ENCODE assay signal across 8 cellular contexts in genomic region chr10:89352039-89352597, GRCh38. TPM values are rescaled to one million over a fixed set of nuclear protein-coding genes. Genes with fewer than 3 reads are reported as not detected.
DNase-seq lines count a peak whose midpoint lies in the region; ATAC-seq, FAIRE-seq and TF ChIP-seq lines count a peak whose summit lies in the region.

No MANE protein-coding gene starts in this region.

- H3K79me2 ChIP-seq in MM.1S (ENCODE audit: low read length): no peaks in the 10 kb centered on the region

- peak overlapping the region; percentile 74 for H3K4me2 ChIP-seq in MM.1S (ENCODE audit: low read depth, low read length)

- DNase-seq in MM.1S (peak; percentile 82), esophagus muscularis mucosa (ENCODE audit: extremely low spot score) (no peak), pancreas (peak in 4 of 6 donors; percentile 39 to 74 (median 62)), NOMO-1 treated with dmso at 0.1 percent for 144 hours (lab: John Stamatoyannopoulos, UW; ENCODE audit: unreplicated experiment) (no peak), NCI-H2107 treated with DMSO at 0.1 percent for 48 hours (lab: John Stamatoyannopoulos, UW; ENCODE audit: unreplicated experiment) (no peak)
- DNase-seq in stimulated activated naive CD4-positive, alpha-beta T cell (lab: John Stamatoyannopoulos, UW): no peak
- no peak for DNase-seq in stimulated activated CD4-positive, alpha-beta T cell treated with anti-CD3 and anti-CD28 coated beads, Interleukin-1b, Interleukin-23, amount 100 ng/mL, for 48 hours

- intact Hi-C loops in esophagus muscularis mucosa (cut with DNase I): no loop called here
- intact Hi-C loops in pancreas (cut with DNase I): no loop called here

- no peaks in the 10 kb centered on the region for H3K9me3 ChIP-seq in MM.1S (replicated peaks; ENCODE audit: insufficient read depth, low read length)
- no peaks in the 10 kb centered on the region for H3K9me3 ChIP-seq in esophagus muscularis mucosa
- H3K9me3 ChIP-seq in pancreas: no peaks in the 10 kb centered on the region

- H4K20me1 ChIP-seq in MM.1S (ENCODE audit: insufficient read depth, low read length): no peaks in the 10 kb centered on the region

- FAIRE-seq in pancreas (lab: Jason Lieb, UNC): no peak

- TF ChIP-seq POLR2A in esophagus muscularis mucosa (IDR thresholded peaks at IDR 0.05; ENCODE audit: low read depth): no peak

- H2AFZ ChIP-seq in MM.1S (ENCODE audit: low read length): peak overlapping the region; percentile 31

- ATAC-seq in GM19324 (IDR thresholded peaks at IDR 0.05; ENCODE audit: low FRiP score, unreplicated experiment) (peak; percentile 42), pancreas (peak; percentile 83 to 90 (median 88))

- peak overlapping the region; percentile 51 for H3K9ac ChIP-seq in MM.1S (ENCODE audit: low read length)

- H3K27ac ChIP-seq in MM.1S (ENCODE audit: low read length) (peak overlapping the region; percentile 84; the same call in 1 of the 2 replicates), esophagus muscularis mucosa (replicated peaks in 1 of 4) (peak overlapping the region; percentile 65 to 78 (median 74)), pancreas (peak overlapping the region; percentile 72 to 90 (median 78))

- peak overlapping the region; percentile 42 for H3K4me3 ChIP-seq in MM.1S (ENCODE audit: low read length)
- H3K4me3 ChIP-seq in esophagus muscularis mucosa: no peak overlapping the region
- no peak overlapping the region for H3K4me3 ChIP-seq in pancreas

- no peaks in the 10 kb centered on the region for H3K27me3 ChIP-seq in MM.1S (replicated peaks; ENCODE audit: insufficient read depth, low read length)
- H3K27me3 ChIP-seq in esophagus muscularis mucosa: no peaks in the 10 kb centered on the region
- H3K27me3 ChIP-seq in pancreas: no peaks in the 10 kb centered on the region

- H3K36me3 ChIP-seq in MM.1S (replicated peaks; ENCODE audit: insufficient read depth, low read length) (no peaks in the 10 kb centered on the region), esophagus muscularis mucosa (no peaks in the 10 kb centered on the region), pancreas (no peaks in the 10 kb centered on the region)

- H3F3A ChIP-seq in MM.1S (ENCODE audit: insufficient read depth, low read length): peaks cover 22% of the 10 kb centered on the region

- H3K4me1 ChIP-seq in MM.1S (ENCODE audit: low read length) (peaks cover 28% of the 10 kb centered on the region), esophagus muscularis mucosa (peaks cover 31 to 45% (median 37%) of the 10 kb centered on the region in 4 donors), pancreas (peaks cover 0 to 8% (median 6%) of the 10 kb centered on the region in 3 donors)

- 70% methylated on average over 6 of the region's 6 CpGs for WGBS in esophagus muscularis mucosa
- WGBS in pancreas, 2 donors: 16 to 25% methylated on average over 6 of the region's 6 CpGs

- TF ChIP-seq CTCF in MM.1S (IDR thresholded peaks at IDR 0.05; ENCODE audit: low read length) (no peak), esophagus muscularis mucosa (IDR thresholded peaks at IDR 0.05) (no peak), pancreas (IDR thresholded peaks at IDR 0.05) (no peak)

- H3K9me2 ChIP-seq in MM.1S (replicated peaks; ENCODE audit: insufficient read depth, low read length): no peaks in the 10 kb centered on the region

- no peak for TF ChIP-seq EP300 in esophagus muscularis mucosa (IDR thresholded peaks at IDR 0.05)

RNA-seq across cellular contexts. Expression of gene IFIT3, which starts 24.3 kb away (rescaled TPM):
- total RNA-seq in esophagus muscularis mucosa: 1 to 10 TPM; 7.8 to 9.8 (median 8.8) TPM
- 10 to 100 TPM in 1 of 6 donors, 1 to 10 TPM in 5; 2.3 to 11.6 (median 3.9) TPM for total RNA-seq in pancreas
- 1 to 10 TPM; 2.3 to 4.6 TPM for polyA plus RNA-seq in pancreas

RNA-seq across cellular contexts. Expression of gene IFIT1B, which starts 25.7 kb away (rescaled TPM):
- under 1 TPM in 1 of 4 donors, not detected in 3; 0.33 TPM for total RNA-seq in esophagus muscularis mucosa
- not detected for total RNA-seq in pancreas
- polyA plus RNA-seq in pancreas: under 1 TPM in 1 of 2 donors, not detected in 1; 0.05 TPM

RNA-seq across cellular contexts. Expression of gene IFIT1, which starts 40.3 kb away (rescaled TPM):
- 10 to 100 TPM; 10.6 to 15.4 (median 11.9) TPM for total RNA-seq in esophagus muscularis mucosa
- total RNA-seq in pancreas: 1 to 10 TPM; 2.4 to 9.3 (median 3.8) TPM
- polyA plus RNA-seq in pancreas: 10 to 100 TPM in 1 of 2 donors, 1 to 10 TPM in 1; 4.0 to 11.4 TPM

RNA-seq across cellular contexts. Expression of gene IFIT2, which starts 50.3 kb away (rescaled TPM):
- total RNA-seq in esophagus muscularis mucosa (1 to 10 TPM; 2.2 to 5.0 (median 3.3) TPM), pancreas (1 to 10 TPM; 1.3 to 7.5 (median 1.7) TPM)
- 1 to 10 TPM; 1.5 to 1.6 TPM for polyA plus RNA-seq in pancreas

Comparison
In these comparisons a context has a peak if more than half of its experiments do, and no peak if none do; other contexts are left out.
1. DNase-seq: peak in MM.1S (single experiment) and pancreas (4 of 6); none in esophagus muscularis mucosa (single experiment), NOMO-1 treated with dmso at 0.1 percent for 144 hours (single experiment), NCI-H2107 treated with DMSO at 0.1 percent for 48 hours (single experiment), stimulated activated naive CD4-positive, alpha-beta T cell (0 of 6) and stimulated activated CD4-positive, alpha-beta T cell treated with anti-CD3 and anti-CD28 coated beads, Interleukin-1b, Interleukin-23, amount 100 ng/mL, for 48 hours (single experiment).
2. Peak in every context shown above with its lines, with median percentiles within 50 percentile points of each other: H3K27ac ChIP-seq.